In the genomic region with DNA sequence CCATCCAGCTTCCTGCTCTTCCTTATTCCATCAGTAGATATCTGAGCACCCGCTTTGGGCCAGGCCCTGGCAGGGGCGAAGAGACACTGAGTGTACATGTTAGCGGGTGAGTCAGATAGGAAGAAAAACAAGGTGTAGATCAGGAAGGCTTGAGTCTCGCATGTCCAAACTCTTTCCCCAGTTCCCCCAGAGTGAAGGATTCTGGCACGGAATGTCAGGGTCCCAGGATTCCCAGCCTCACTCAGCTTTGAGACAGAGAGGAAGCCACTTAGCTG, we compare ENCODE assay signal across 18 cellular contexts. TPM values are rescaled to one million over a fixed set of nuclear protein-coding genes. Genes with fewer than 3 reads are reported as not detected.
A peak's percentile ranks its signal among the peaks of the same experiment; 100 is the strongest.
DNase-seq lines count a peak whose midpoint lies in the region; ATAC-seq and TF ChIP-seq lines count a peak whose summit lies in the region.
"Had no signal": no experiment of that assay in that cellular context is flagged by ENCODE, and none has a peak within 500 bp of the region (broad histone marks: within the 10 kb centered on the region; RNA-seq: fewer than 3 reads in every experiment).

No MANE protein-coding gene starts in this region.

- no peak overlapping the region for H3K27ac ChIP-seq in mammary epithelial cell (ENCODE audit: insufficient read depth, low read depth, low read length)
- H3K27ac ChIP-seq in neuronal stem cell (replicated peaks; ENCODE audit: low read length): no peak overlapping the region
- no peak overlapping the region for H3K27ac ChIP-seq in caudate nucleus (ENCODE audit: low read depth, low read length)
- H3K27ac ChIP-seq: 22Rv1, GM23248, HL-60 had no signal

- no peak overlapping the region for H3K4me3 ChIP-seq in mammary epithelial cell (replicated peaks in 1 of 3; ENCODE audit: insufficient read depth in 1 of 3, low read depth in 2 of 3, low read length in 3 of 3)
- no peak overlapping the region for H3K4me3 ChIP-seq in neuronal stem cell (ENCODE audit: low read length in 2 of 2)
- H3K4me3 ChIP-seq: GM12878, GM23248, K562 had no signal

- peak; percentile 76 for DNase-seq in MCF 10A (ENCODE audit: unreplicated experiment)
- DNase-seq in mammary epithelial cell: no peak
- no peak for DNase-seq in neuronal stem cell (ENCODE audit: low spot score)
- no peak for DNase-seq in dedifferentiated amniotic fluid mesenchymal stem cell (ENCODE audit: extremely low spot score)
- no peak for DNase-seq in caudate nucleus (lab: John Stamatoyannopoulos, UW)
- DNase-seq: C1 segment of cervical spinal cord; Calu3; CD4-positive, alpha-beta T cell; DMS 273 treated with DMSO at 0.1 percent for 48 hours had no signal

- H4K91ac ChIP-seq in neuronal stem cell (ENCODE audit: low read depth, low read length, poor library complexity): no peak overlapping the region

- no peak overlapping the region for H4K8ac ChIP-seq in neuronal stem cell (ENCODE audit: low read depth, low read length)

- no peak overlapping the region for H3K4me3 Mint-ChIP-seq in MCF 10A (ENCODE audit: unreplicated experiment)
- no peak overlapping the region for H3K4me3 Mint-ChIP-seq in activated T-helper 17 cell treated with anti-CD3 and anti-CD28 coated beads, Interleukin-2, amount 50 U/mL, for 72 hours
- H3K4me3 Mint-ChIP-seq: CD4-positive, alpha-beta T cell had no signal

- peak overlapping the region; percentile 50 for H2BK15ac ChIP-seq in neuronal stem cell (ENCODE audit: low read length)

- H3K4me1 ChIP-seq in mammary epithelial cell (ENCODE audit: insufficient read depth, low read length) (peaks cover 6% of the 10 kb centered on the region), neuronal stem cell (ENCODE audit: control insufficient read depth in 2 of 2, insufficient read depth in 1 of 2, low read depth in 1 of 2, low read length in 2 of 2) (peaks cover 0 to 5% of the 10 kb centered on the region in 2 donors)

- H2AFZ ChIP-seq in mammary epithelial cell (ENCODE audit: low read depth, low read length) (no peak overlapping the region), neuronal stem cell (ENCODE audit: low read length) (no peak overlapping the region)
- H2AFZ ChIP-seq: GM23248 had no signal

- H3K9ac ChIP-seq in mammary epithelial cell (ENCODE audit: insufficient read depth, low read length) (no peak overlapping the region), neuronal stem cell (ENCODE audit: low read depth, low read length, poor library complexity) (no peak overlapping the region)
- H3K9ac ChIP-seq: GM23248 had no signal

- POLR2A ChIA-PET in MCF 10A (lab: Yijun Ruan, JAX): interaction anchor here (0.8 to 3.6 kb wide), 5 partner anchors 10 to 1160 kb away, joined by 3 to 26 read pairs (median 6); a partner anchor contains a TSS

- H3K18ac ChIP-seq in neuronal stem cell (ENCODE audit: low read length): peak overlapping the region; percentile 52

- no peaks in the 10 kb centered on the region for H3K79me2 ChIP-seq in mammary epithelial cell (ENCODE audit: insufficient read depth, low read length)

- dilution Hi-C loops in mammary epithelial cell (cut with HindIII; ENCODE audit: low sequenced_read_pairs): no loop called here

- BruUV-seq in MCF 10A (replicated peaks; lab: Mats Ljungman, UMichigan) (TSS peak; percentile 58), mammary epithelial cell (replicated peaks; lab: Mats Ljungman, UMichigan) (no TSS peak)

- H3K36me3 ChIP-seq in mammary epithelial cell (ENCODE audit: insufficient read depth, low read length) (no peaks in the 10 kb centered on the region), neuronal stem cell (replicated peaks in 1 of 2; ENCODE audit: control insufficient read depth in 2 of 2, insufficient read depth in 2 of 2, low read length in 2 of 2) (no peaks in the 10 kb centered on the region)

- intact Hi-C loops in MCF 10A (cut with micrococcal nuclease) (no loop called here), mammary epithelial cell (cut with micrococcal nuclease) (no loop called here)

- peak overlapping the region; percentile 91 for H3K27ac Mint-ChIP-seq in MCF 10A (ENCODE audit: low read depth, unreplicated experiment)
- H3K27ac Mint-ChIP-seq in activated T-helper 17 cell treated with anti-CD3 and anti-CD28 coated beads, Interleukin-2, amount 50 U/mL, for 72 hours: no peak overlapping the region
- H3K27ac Mint-ChIP-seq: CD4-positive, alpha-beta T cell had no signal

- no peak overlapping the region for H2AK5ac ChIP-seq in neuronal stem cell (ENCODE audit: low read depth, low read length)

- no peak overlapping the region for H3K14ac ChIP-seq in neuronal stem cell (ENCODE audit: low read length)

- no peaks in the 10 kb centered on the region for H3K9me3 ChIP-seq in mammary epithelial cell (replicated peaks; ENCODE audit: insufficient read depth, low read length)
- H3K9me3 ChIP-seq in neuronal stem cell (replicated peaks in 1 of 2; ENCODE audit: control insufficient read depth in 2 of 2, insufficient read depth in 1 of 2, low read depth in 1 of 2, low read length in 2 of 2): no peaks in the 10 kb centered on the region

- H3K4ac ChIP-seq in neuronal stem cell (ENCODE audit: low read length): no peak overlapping the region

- no peaks in the 10 kb centered on the region for H4K20me1 ChIP-seq in mammary epithelial cell (ENCODE audit: insufficient read depth, low read length)

- 81% methylated on average over 5 of the region's 5 CpGs for WGBS in mammary epithelial cell (ENCODE audit: low coverage, missing lambda C conversion rate)
- no CpG with 5 or more reads among the region's 5 CpGs for WGBS in neuronal stem cell (ENCODE audit: extremely low coverage in 2 of 2, insufficient read length in 2 of 2, insufficient replicate concordance in 1 of 2), 2 donors

- peak; percentile 57 for ATAC-seq in esophagus mucosa
- ATAC-seq in HG02973 (IDR thresholded peaks at IDR 0.05; ENCODE audit: unreplicated experiment): no peak
- no peak for ATAC-seq in activated T-helper 17 cell treated with anti-CD3 and anti-CD28 coated beads, Interleukin-2, amount 50 U/mL, for 72 hours (replicated peaks)
- ATAC-seq: GM12878 had no signal

- peak overlapping the region; percentile 61 for H2BK120ac ChIP-seq in neuronal stem cell (ENCODE audit: low read depth, low read length)

- no peaks in the 10 kb centered on the region for H3K9me3 Mint-ChIP-seq in MCF 10A (ENCODE audit: unreplicated experiment)
- H3K9me3 Mint-ChIP-seq in activated T-helper 17 cell treated with anti-CD3 and anti-CD28 coated beads, Interleukin-2, amount 50 U/mL, for 72 hours: no peaks in the 10 kb centered on the region
- H3K9me3 Mint-ChIP-seq: CD4-positive, alpha-beta T cell had no signal

- H2BK12ac ChIP-seq in neuronal stem cell (ENCODE audit: low read length): no peak overlapping the region

- peaks cover 11% of the 10 kb centered on the region for H3K4me1 Mint-ChIP-seq in MCF 10A (ENCODE audit: insufficient read depth, unreplicated experiment)
- H3K4me1 Mint-ChIP-seq in activated T-helper 17 cell treated with anti-CD3 and anti-CD28 coated beads, Interleukin-2, amount 50 U/mL, for 72 hours: no peaks in the 10 kb centered on the region

- H3K4me2 ChIP-seq in mammary epithelial cell (ENCODE audit: insufficient read depth, low read depth, low read length): no peak overlapping the region
- no peak overlapping the region for H3K4me2 ChIP-seq in neuronal stem cell (ENCODE audit: insufficient read depth, low read length, poor library complexity, severe bottlenecking)

- TF ChIP-seq CTCF in MCF 10A (IDR thresholded peaks at IDR 0.05; ENCODE audit: unreplicated experiment): no peak
- TF ChIP-seq CTCF in mammary epithelial cell (conservative IDR thresholded peaks at IDR 0.05 in 1 of 2, IDR thresholded peaks at IDR 0.05 in 1 of 2; ENCODE audit: extremely low read depth in 1 of 2, insufficient read depth in 1 of 2, low read depth in 1 of 2, low read length in 2 of 2): no peak

- no peaks in the 10 kb centered on the region for H3K36me3 Mint-ChIP-seq in MCF 10A (ENCODE audit: insufficient read depth, unreplicated experiment)
- no peaks in the 10 kb centered on the region for H3K36me3 Mint-ChIP-seq in activated T-helper 17 cell treated with anti-CD3 and anti-CD28 coated beads, Interleukin-2, amount 50 U/mL, for 72 hours (ENCODE audit: low read depth)

- no peaks in the 10 kb centered on the region for H3K79me1 ChIP-seq in neuronal stem cell (ENCODE audit: low read depth, low read length)

- CTCF ChIA-PET in MCF 10A (lab: Yijun Ruan, JAX) (interaction anchor here (1.0 to 2.3 kb wide), 2 partner anchors 9 to 11 kb away, joined by 3 to 9 read pairs; no protein-coding TSS in a partner anchor), mammary epithelial cell (lab: Charles Lee; ENCODE audit: low non-redundant PET) (no interaction called here)

- H3K27me3 ChIP-seq in mammary epithelial cell (ENCODE audit: insufficient read depth, low read length): no peaks in the 10 kb centered on the region
- peaks cover 0 to 4% (median 0%) of the 10 kb centered on the region in 3 experiments for H3K27me3 ChIP-seq in neuronal stem cell (ENCODE audit: control insufficient read depth in 3 of 3, insufficient read depth in 3 of 3, low read depth in 1 of 3, low read length in 3 of 3)

- in situ Hi-C loops in mammary epithelial cell (cut with MboI; ENCODE audit: low sequenced_read_pairs in 2 of 2): no loop called here

- no peaks in the 10 kb centered on the region for H3K27me3 Mint-ChIP-seq in MCF 10A (ENCODE audit: insufficient read depth, unreplicated experiment)
- H3K27me3 Mint-ChIP-seq in activated T-helper 17 cell treated with anti-CD3 and anti-CD28 coated beads, Interleukin-2, amount 50 U/mL, for 72 hours: peaks cover 3% of the 10 kb centered on the region
- H3K27me3 Mint-ChIP-seq: CD4-positive, alpha-beta T cell had no signal

- H2BK5ac ChIP-seq in neuronal stem cell (ENCODE audit: low read length): no peak overlapping the region

- H3K23ac ChIP-seq in neuronal stem cell (ENCODE audit: low read depth, low read length, poor library complexity): no peak overlapping the region

RNA-seq across cellular contexts. Expression of a gene that starts 24.1 kb away (rescaled TPM):
- 32.8 and 38.8 TPM in 2 replicates for total RNA-seq in MCF 10A (2022)
- 10 to 100 TPM; 47.3 to 61.0 TPM for total RNA-seq in mammary epithelial cell
- 24.5 TPM for polyA plus RNA-seq in mammary epithelial cell
- 60.0 TPM for polyA minus RNA-seq in mammary epithelial cell
- 6.1 TPM for total RNA-seq in esophagus mucosa
- polyA plus RNA-seq in neuronal stem cell (2013, experiment 1 of 2): 0.42 TPM
- polyA plus RNA-seq in neuronal stem cell (2013, experiment 2 of 2): 0.43 TPM
- total RNA-seq in activated T-helper 17 cell treated with anti-CD3 and anti-CD28 coated beads, Interleukin-2, amount 50 U/mL, for 72 hours: 10 to 100 TPM in 1 of 2 donors, under 1 TPM in 1; 0.56 to 10.9 TPM
- total RNA-seq: G401 had no signal
